16 cellular contexts compared by ENCODE assay signal in genomic region chr7:2488272-2488645, GRCh38. TPM values are rescaled to one million over a fixed set of nuclear protein-coding genes. Genes with fewer than 3 reads are reported as not detected.
DNase-seq lines count a peak whose midpoint lies in the region; ATAC-seq and TF ChIP-seq lines count a peak whose summit lies in the region.
"Had no signal": no experiment of that assay in that cellular context is flagged by ENCODE, and none has a peak within 500 bp of the region (broad histone marks: within the 10 kb centered on the region; RNA-seq: fewer than 3 reads in every experiment).

No MANE protein-coding gene starts in this region.

- no peak for TF ChIP-seq POLR2A in esophagus muscularis mucosa (IDR thresholded peaks at IDR 0.05; ENCODE audit: low read depth)
- no peak for TF ChIP-seq POLR2A in lower leg skin (IDR thresholded peaks at IDR 0.05)

- peaks cover 30 to 77% (median 72%) of the 10 kb centered on the region in 10 experiments for H3K4me1 ChIP-seq in BLaER1 treated with 17β-estradiol and CSF1 and Interleukin-3, amounts not matched to agents 10 nM and 100 nM
- H3K4me1 ChIP-seq in esophagus muscularis mucosa: peaks cover 36 to 44% (median 38%) of the 10 kb centered on the region in 4 donors

- no peak for TF ChIP-seq CTCF in esophagus muscularis mucosa (IDR thresholded peaks at IDR 0.05)
- TF ChIP-seq CTCF in lower leg skin (IDR thresholded peaks at IDR 0.05): no peak

- H3K9me3 ChIP-seq in BLaER1 treated with 17β-estradiol and CSF1 and Interleukin-3, amounts not matched to agents 10 nM and 100 nM (replicated peaks in 1 of 11): peaks cover 0 to 2% (median under 1%) of the 10 kb centered on the region in 11 experiments; a peak in 5 of 22 replicates
- H3K9me3 ChIP-seq in esophagus muscularis mucosa: peaks cover 0 to 5% (median 5%) of the 10 kb centered on the region in 4 donors

- 50% methylated on average over 7 of the region's 8 CpGs for WGBS in esophagus muscularis mucosa
- 48 to 54% methylated on average over 8 of the region's 8 CpGs for WGBS in lower leg skin, 2 donors

- no peak overlapping the region for H3K4me3 Mint-ChIP-seq in stimulated activated effector memory CD8-positive, alpha-beta T cell treated with anti-CD3 and anti-CD28 coated beads, Interleukin-12 subunit alpha, Interleukin-12 subunit beta, amount 100 ng/mL, for 72 hours
- H3K4me3 Mint-ChIP-seq: effector memory CD8-positive, alpha-beta T cell; WTC11 had no signal

- no peaks in the 10 kb centered on the region for H3K36me3 Mint-ChIP-seq in stimulated activated effector memory CD8-positive, alpha-beta T cell treated with anti-CD3 and anti-CD28 coated beads, Interleukin-12 subunit alpha, Interleukin-12 subunit beta, amount 100 ng/mL, for 72 hours
- H3K36me3 Mint-ChIP-seq: WTC11 had no signal

- peak overlapping the region; percentile 45 to 93 (median 86) for H3K4me2 ChIP-seq in BLaER1 treated with 17β-estradiol and CSF1 and Interleukin-3, amounts not matched to agents 10 nM and 100 nM

- peaks cover 20% of the 10 kb centered on the region for H3K4me1 Mint-ChIP-seq in stimulated activated effector memory CD8-positive, alpha-beta T cell treated with anti-CD3 and anti-CD28 coated beads, Interleukin-12 subunit alpha, Interleukin-12 subunit beta, amount 100 ng/mL, for 72 hours
- H3K4me1 Mint-ChIP-seq: WTC11 had no signal

- no peaks in the 10 kb centered on the region for H4K20me1 ChIP-seq in BLaER1 treated with 17β-estradiol and CSF1 and Interleukin-3, amounts not matched to agents 10 nM and 100 nM

- peaks cover 0 to 10% (median 0%) of the 10 kb centered on the region in 11 experiments; a peak in 3 of 22 replicates for H3K27me3 ChIP-seq in BLaER1 treated with 17β-estradiol and CSF1 and Interleukin-3, amounts not matched to agents 10 nM and 100 nM
- peaks cover 0 to 59% (median 0%) of the 10 kb centered on the region in 4 donors for H3K27me3 ChIP-seq in esophagus muscularis mucosa
- H3K27me3 ChIP-seq: cardiac muscle cell had no signal

- peak overlapping the region in 8 of 11 experiments; percentile 2 to 65 (median 35); a peak in 11 of 22 replicates for H3K9ac ChIP-seq in BLaER1 treated with 17β-estradiol and CSF1 and Interleukin-3, amounts not matched to agents 10 nM and 100 nM

- no peak for ATAC-seq in stimulated activated effector memory CD8-positive, alpha-beta T cell treated with anti-CD3 and anti-CD28 coated beads, Interleukin-12 subunit alpha, Interleukin-12 subunit beta, amount 100 ng/mL, for 72 hours
- ATAC-seq in GM21576 (IDR thresholded peaks at IDR 0.05; ENCODE audit: unreplicated experiment): no peak
- ATAC-seq: effector memory CD8-positive, alpha-beta T cell; HepG2; WTC11 had no signal

- H3K27ac ChIP-seq in BLaER1 treated with 17β-estradiol and CSF1 and Interleukin-3, amounts not matched to agents 10 nM and 100 nM: peak overlapping the region in 6 of 11 experiments; percentile 27 to 74 (median 60); a peak in 11 of 22 replicates
- H3K27ac ChIP-seq in esophagus muscularis mucosa (replicated peaks in 1 of 4): peak overlapping the region; percentile 20 to 48 (median 35)
- H3K27ac ChIP-seq: cardiac muscle cell had no signal

- TF ChIP-seq EP300 in esophagus muscularis mucosa (IDR thresholded peaks at IDR 0.05): no peak

- H3K36me3 ChIP-seq in BLaER1 treated with 17β-estradiol and CSF1 and Interleukin-3, amounts not matched to agents 10 nM and 100 nM: no peaks in the 10 kb centered on the region
- no peaks in the 10 kb centered on the region for H3K36me3 ChIP-seq in esophagus muscularis mucosa
- H3K36me3 ChIP-seq: cardiac muscle cell had no signal

- no peak overlapping the region for H3K4me3 ChIP-seq in BLaER1 treated with 17β-estradiol and CSF1 and Interleukin-3, amounts not matched to agents 10 nM and 100 nM
- no peak overlapping the region for H3K4me3 ChIP-seq in esophagus muscularis mucosa
- no peak overlapping the region for H3K4me3 ChIP-seq in lower leg skin (ENCODE audit: low read depth, poor library complexity, severe bottlenecking)
- H3K4me3 ChIP-seq: cardiac muscle cell had no signal

- intact Hi-C loops in esophagus muscularis mucosa (cut with DNase I) (no loop called here), lower leg skin (cut with DNase I; ENCODE audit: low total_unique reads) (no loop called here)

- peaks cover 3% of the 10 kb centered on the region for H3K9me3 Mint-ChIP-seq in stimulated activated effector memory CD8-positive, alpha-beta T cell treated with anti-CD3 and anti-CD28 coated beads, Interleukin-12 subunit alpha, Interleukin-12 subunit beta, amount 100 ng/mL, for 72 hours

- H3K27ac Mint-ChIP-seq in stimulated activated effector memory CD8-positive, alpha-beta T cell treated with anti-CD3 and anti-CD28 coated beads, Interleukin-12 subunit alpha, Interleukin-12 subunit beta, amount 100 ng/mL, for 72 hours: peak overlapping the region; percentile 63

- DNase-seq in esophagus muscularis mucosa (ENCODE audit: extremely low spot score): no peak
- DNase-seq in lower leg skin (ENCODE audit: low spot score in 2 of 2): peak; percentile 53 to 94
- no peak for DNase-seq in stimulated activated effector memory CD8-positive, alpha-beta T cell treated with anti-CD3 and anti-CD28 coated beads, Interleukin-12 subunit alpha, Interleukin-12 subunit beta, amount 100 ng/mL, for 72 hours (ENCODE audit: low spot score in 2 of 2)
- DNase-seq in HT-29 (ENCODE audit: low spot score): no peak
- DNase-seq in activated CD4-positive, alpha-beta T cell treated with anti-CD3 and anti-CD28 coated beads for 48 hours: no peak
- no peak for DNase-seq in NCI-H2107 treated with DMSO at 0.1 percent for 48 hours (lab: John Stamatoyannopoulos, UW; ENCODE audit: unreplicated experiment)
- DNase-seq: activated naive CD4-positive, alpha-beta T cell; effector memory CD8-positive, alpha-beta T cell; NCI-H1092 treated with DMSO at 0.1 percent for 48 hours; substantia nigra had no signal

RNA-seq across cellular contexts. Expression of gene GRIFIN, which starts 12.1 kb away (rescaled TPM):
- total RNA-seq in esophagus muscularis mucosa (not detected), lower leg skin (not detected)
- total RNA-seq in HT-29 (2014; rRNA removed; shearing (Covaris generic)): not detected in 2 replicates
- total RNA-seq: cardiac muscle cell, frontal cortex, HepG2, WTC11 had no signal

RNA-seq across cellular contexts. Expression of gene LFNG, which starts 31.3 kb away (rescaled TPM):
- total RNA-seq in esophagus muscularis mucosa (10 to 100 TPM in 1 of 4 donors, 1 to 10 TPM in 3; 6.1 to 10.7 (median 8.3) TPM), lower leg skin (100 to 1,000 TPM; 104 to 169 (median 139) TPM)
- total RNA-seq in HT-29 (2014; rRNA removed; shearing (Covaris generic)): 85.6 and 87.5 TPM in 2 replicates

Comparison
In these comparisons a context has a peak if more than half of its experiments do, and no peak if none do; other contexts are left out.
1. DNase-seq: peak in lower leg skin (2 of 2); none in esophagus muscularis mucosa (single experiment), stimulated activated effector memory CD8-positive, alpha-beta T cell treated with anti-CD3 and anti-CD28 coated beads, Interleukin-12 subunit alpha, Interleukin-12 subunit beta, amount 100 ng/mL, for 72 hours (0 of 2), HT-29 (single experiment), activated CD4-positive, alpha-beta T cell treated with anti-CD3 and anti-CD28 coated beads for 48 hours (single experiment) and NCI-H2107 treated with DMSO at 0.1 percent for 48 hours (single experiment).